8 cellular contexts compared by ENCODE assay signal in the genomic region with DNA sequence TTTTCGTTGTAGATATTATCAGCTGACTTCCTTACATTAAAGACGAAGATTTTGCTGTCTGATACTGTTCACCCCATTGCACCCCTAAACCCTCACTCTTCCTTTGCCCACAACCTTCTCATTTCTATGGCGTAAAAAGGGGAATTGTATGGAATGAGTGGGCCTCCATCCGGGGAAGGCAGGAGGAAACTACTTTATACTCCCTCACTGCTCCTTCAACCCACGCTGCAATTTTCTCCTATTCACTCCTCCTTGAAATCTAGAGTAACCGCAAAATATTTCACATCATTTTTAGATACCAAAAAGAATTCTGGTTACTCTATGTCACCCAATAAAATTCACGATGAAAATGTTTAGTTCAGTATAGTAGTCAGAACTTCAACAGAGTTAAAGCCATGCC.
"Had no signal": no experiment of that assay in that cellular context is flagged by ENCODE, and none has a peak within 500 bp of the region (broad histone marks: within the 10 kb centered on the region; RNA-seq: fewer than 3 reads in every experiment).

No MANE protein-coding gene starts in this region.

- H3K4me1 ChIP-seq: HAP-1 had no signal

- H3K4me3 ChIP-seq: HAP-1 had no signal

- H3K27ac ChIP-seq: HL-60 had no signal

- H3K36me3 Mint-ChIP-seq: IgD-negative memory B cell had no signal

- H3K9me3 ChIP-seq: HAP-1 had no signal

- DNase-seq: GOT3, H7, HFFc6 had no signal

- H3K36me3 ChIP-seq: HAP-1 had no signal

- H3K4me1 Mint-ChIP-seq: IgD-negative memory B cell had no signal

- H3K27ac Mint-ChIP-seq: HFFc6, IgD-negative memory B cell had no signal

- H3K4me3 Mint-ChIP-seq: HFFc6, IgD-negative memory B cell had no signal

- ATAC-seq: HCT116, HepG2 had no signal
